In genomic region chr5:177470759-177471536, GRCh38 we compare ENCODE assay signal across 11 cellular contexts. TPM values are rescaled to one million over a fixed set of nuclear protein-coding genes. Genes with fewer than 3 reads are reported as not detected.
DNase-seq lines count a peak whose midpoint lies in the region; ATAC-seq and TF ChIP-seq lines count a peak whose summit lies in the region.
"Had no signal": no experiment of that assay in that cellular context is flagged by ENCODE, and none has a peak within 500 bp of the region (broad histone marks: within the 10 kb centered on the region; RNA-seq: fewer than 3 reads in every experiment).

No MANE protein-coding gene starts in this region.

- H3K36me3 Mint-ChIP-seq in MCF 10A (ENCODE audit: insufficient read depth, unreplicated experiment) = peaks cover 17% of the 10 kb centered on the region
- peaks cover 13% of the 10 kb centered on the region for H3K36me3 Mint-ChIP-seq in activated naive CD8-positive, alpha-beta T cell treated with anti-CD3 and anti-CD28 coated beads, Interleukin-2, amount 10 ng/mL, durations not matched to agents 7 days and 5 days
- H3K36me3 Mint-ChIP-seq: activated naive CD4-positive, alpha-beta T cell treated with anti-CD3 and anti-CD28 coated beads, Interleukin-2, amount 50 U/mL, for 72 hours had no signal

- TF ChIP-seq CTCF in MCF 10A (IDR thresholded peaks at IDR 0.05; ENCODE audit: unreplicated experiment) (no peak), breast epithelium (IDR thresholded peaks at IDR 0.05) (no peak), tibial nerve (IDR thresholded peaks at IDR 0.05) (no peak)

- peak overlapping the region; percentile 39 for H3K27ac Mint-ChIP-seq in MCF 10A (ENCODE audit: low read depth, unreplicated experiment)
- H3K27ac Mint-ChIP-seq in activated naive CD8-positive, alpha-beta T cell treated with anti-CD3 and anti-CD28 coated beads, Interleukin-2, amount 10 ng/mL, durations not matched to agents 7 days and 5 days = peak overlapping the region; percentile 85
- H3K27ac Mint-ChIP-seq: T-helper 1 cell treated with Interleukin-12 subunit alpha and Interleukin-12 subunit beta and Interleukin-4 antibody, amounts not matched to agents 30 μg/mL and 1 μg/mL, for 36 hours had no signal

- 78 to 80% methylated on average over 9 to 10 of the region's 10 CpGs for WGBS in tibial nerve, 2 donors

- intact Hi-C loops in MCF 10A (cut with micrococcal nuclease) (no loop called here), breast epithelium (cut with DNase I; ENCODE audit: low total_unique reads) (no loop called here)

- peak overlapping the region in 1 of 3 donors; percentile 96 for H3K4me3 ChIP-seq in breast epithelium
- peak overlapping the region; percentile 96; the same call in 1 of the 2 replicates for H3K4me3 ChIP-seq in iPS-20b (ENCODE audit: low read length)
- H3K4me3 ChIP-seq in tibial nerve = no peak overlapping the region

- no peak for ATAC-seq in activated naive CD8-positive, alpha-beta T cell treated with anti-CD3 and anti-CD28 coated beads, Interleukin-2, amount 10 ng/mL, durations not matched to agents 7 days and 5 days (ENCODE audit: low read depth)
- no peak for ATAC-seq in HG03108 (IDR thresholded peaks at IDR 0.05; ENCODE audit: unreplicated experiment)
- no peak for ATAC-seq in GM19395 (IDR thresholded peaks at IDR 0.05; ENCODE audit: unreplicated experiment)

- no peaks in the 10 kb centered on the region for H3K36me3 ChIP-seq in breast epithelium
- peaks cover 63% of the 10 kb centered on the region for H3K36me3 ChIP-seq in iPS-20b (ENCODE audit: insufficient read depth, low read depth, low read length)
- H3K36me3 ChIP-seq in tibial nerve = peaks cover 0 to 26% (median 4%) of the 10 kb centered on the region in 3 donors

- no peaks in the 10 kb centered on the region for H3K9me3 Mint-ChIP-seq in MCF 10A (ENCODE audit: unreplicated experiment)
- H3K9me3 Mint-ChIP-seq in activated naive CD8-positive, alpha-beta T cell treated with anti-CD3 and anti-CD28 coated beads, Interleukin-2, amount 10 ng/mL, durations not matched to agents 7 days and 5 days = no peaks in the 10 kb centered on the region
- H3K9me3 Mint-ChIP-seq: activated naive CD4-positive, alpha-beta T cell treated with anti-CD3 and anti-CD28 coated beads, Interleukin-2, amount 50 U/mL, for 72 hours; T-helper 1 cell treated with Interleukin-12 subunit alpha and Interleukin-12 subunit beta and Interleukin-4 antibody, amounts not matched to agents 30 μg/mL and 1 μg/mL, for 36 hours had no signal

- no peak for TF ChIP-seq EP300 in tibial nerve (IDR thresholded peaks at IDR 0.05)

- no peak for DNase-seq in MCF 10A (ENCODE audit: unreplicated experiment)
- no peak for DNase-seq in breast epithelium (ENCODE audit: low spot score in 2 of 2)
- no peak for DNase-seq in activated naive CD8-positive, alpha-beta T cell treated with anti-CD3 and anti-CD28 coated beads, Interleukin-2, amount 10 ng/mL, durations not matched to agents 7 days and 5 days
- DNase-seq in tibial nerve (ENCODE audit: low spot score in 2 of 2) = no peak
- no peak for DNase-seq in T-helper 2 cell
- DNase-seq: NCI-H1694 had no signal

- POLR2A ChIA-PET in MCF 10A (lab: Yijun Ruan, JAX) = interaction anchor here (2.8 kb wide), 1 partner anchor 26 kb away, joined by 14 read pairs; the partner anchor contains the start of gene PDLIM7
- POLR2A ChIA-PET in activated naive CD8-positive, alpha-beta T cell treated with anti-CD3 and anti-CD28 coated beads, Interleukin-2, amount 10 ng/mL, durations not matched to agents 7 days and 5 days (lab: Charles Lee) = interaction anchor here (0.6 to 4.0 kb wide), 21 partner anchors 8 to 129 kb away, joined by 3 to 34 read pairs (median 4); partner anchors contain the start of genes B4GALT7, LMAN2, PDLIM7 and PRR7

- BruUV-seq in MCF 10A (replicated peaks; lab: Mats Ljungman, UMichigan) = TSS peak; percentile 10

- H3K4me1 ChIP-seq in breast epithelium (peaks cover 8 to 14% of the 10 kb centered on the region in 2 donors), iPS-20b (ENCODE audit: insufficient read depth, low read length) (peaks cover 34% of the 10 kb centered on the region), tibial nerve (peaks cover 0 to 62% (median 23%) of the 10 kb centered on the region in 4 donors)

- CTCF ChIA-PET in MCF 10A (lab: Yijun Ruan, JAX) = interaction anchor here (0.6 to 5.9 kb wide), 6 partner anchors 14 to 102 kb away, joined by 4 to 65 read pairs (median 10); partner anchors contain the start of gene PDLIM7

- no peak for TF ChIP-seq POLR2A in breast epithelium (IDR thresholded peaks at IDR 0.05)
- no peak for TF ChIP-seq POLR2A in tibial nerve (IDR thresholded peaks at IDR 0.05)

- H3K4me1 Mint-ChIP-seq in MCF 10A (ENCODE audit: insufficient read depth, unreplicated experiment) = peaks cover 46% of the 10 kb centered on the region
- peaks cover 46% of the 10 kb centered on the region for H3K4me1 Mint-ChIP-seq in activated naive CD8-positive, alpha-beta T cell treated with anti-CD3 and anti-CD28 coated beads, Interleukin-2, amount 10 ng/mL, durations not matched to agents 7 days and 5 days

- no peaks in the 10 kb centered on the region for H3K9me3 ChIP-seq in breast epithelium
- no peaks in the 10 kb centered on the region for H3K9me3 ChIP-seq in iPS-20b (ENCODE audit: insufficient read depth, low read depth, low read length)
- H3K9me3 ChIP-seq in tibial nerve = no peaks in the 10 kb centered on the region

- H3K27me3 Mint-ChIP-seq in MCF 10A (ENCODE audit: insufficient read depth, unreplicated experiment) = no peaks in the 10 kb centered on the region
- no peaks in the 10 kb centered on the region for H3K27me3 Mint-ChIP-seq in activated naive CD8-positive, alpha-beta T cell treated with anti-CD3 and anti-CD28 coated beads, Interleukin-2, amount 10 ng/mL, durations not matched to agents 7 days and 5 days

- H3K9ac ChIP-seq in iPS-20b (ENCODE audit: low read depth, low read length) = peak overlapping the region; percentile 98

- peak overlapping the region in 1 of 2 donors; percentile 77 for H3K27ac ChIP-seq in breast epithelium
- peak overlapping the region; percentile 46 for H3K27ac ChIP-seq in iPS-20b (ENCODE audit: low read length)
- H3K27ac ChIP-seq in tibial nerve = peak overlapping the region in 3 of 4 donors; percentile 12 to 97 (median 93)

- H3K4me3 Mint-ChIP-seq in MCF 10A (ENCODE audit: unreplicated experiment) = peak overlapping the region; percentile 74
- H3K4me3 Mint-ChIP-seq in activated naive CD8-positive, alpha-beta T cell treated with anti-CD3 and anti-CD28 coated beads, Interleukin-2, amount 10 ng/mL, durations not matched to agents 7 days and 5 days = peak overlapping the region; percentile 83
- H3K4me3 Mint-ChIP-seq: T-helper 1 cell treated with Interleukin-12 subunit alpha and Interleukin-12 subunit beta and Interleukin-4 antibody, amounts not matched to agents 30 μg/mL and 1 μg/mL, for 36 hours had no signal

- H3K27me3 ChIP-seq in breast epithelium (no peaks in the 10 kb centered on the region), iPS-20b (ENCODE audit: insufficient read depth, low read length) (no peaks in the 10 kb centered on the region), tibial nerve (no peaks in the 10 kb centered on the region)

RNA-seq across cellular contexts. Expression of gene DBN1, which starts 2.5 kb away (rescaled TPM):
- total RNA-seq in MCF 10A (2022) = 149 and 165 TPM in 2 replicates
- 10 to 100 TPM; 30.7 to 94.6 (median 61.3) TPM for total RNA-seq in breast epithelium
- total RNA-seq in activated naive CD8-positive, alpha-beta T cell treated with anti-CD3 and anti-CD28 coated beads, Interleukin-2, amount 10 ng/mL, durations not matched to agents 7 days and 5 days = 10 to 100 TPM; 82.5 to 87.0 TPM
- total RNA-seq in tibial nerve = 100 to 1,000 TPM in 3 of 4 donors, 10 to 100 TPM in 1; 89.8 to 139 (median 111) TPM

RNA-seq across cellular contexts. Expression of gene PRR7, which starts 24.3 kb away (rescaled TPM):
- total RNA-seq in MCF 10A (2022) = 15.0 and 23.2 TPM in 2 replicates
- total RNA-seq in breast epithelium = 1 to 10 TPM in 2 of 3 donors, under 1 TPM in 1; 0.48 to 2.0 (median 1.3) TPM
- 10 to 100 TPM; 10.0 to 10.6 TPM for total RNA-seq in activated naive CD8-positive, alpha-beta T cell treated with anti-CD3 and anti-CD28 coated beads, Interleukin-2, amount 10 ng/mL, durations not matched to agents 7 days and 5 days
- 10 to 100 TPM in 1 of 4 donors, 1 to 10 TPM in 3; 5.1 to 11.2 (median 7.5) TPM for total RNA-seq in tibial nerve

RNA-seq across cellular contexts. Expression of gene PDLIM7, which starts 26.5 kb away (rescaled TPM):
- 164 and 257 TPM in 2 replicates for total RNA-seq in MCF 10A (2022)
- total RNA-seq in breast epithelium = 10 to 100 TPM; 17.1 to 61.9 (median 42.6) TPM
- total RNA-seq in activated naive CD8-positive, alpha-beta T cell treated with anti-CD3 and anti-CD28 coated beads, Interleukin-2, amount 10 ng/mL, durations not matched to agents 7 days and 5 days = 10 to 100 TPM; 51.6 to 60.6 TPM
- 100 to 1,000 TPM in 1 of 4 donors, 10 to 100 TPM in 3; 78.0 to 138 (median 89.9) TPM for total RNA-seq in tibial nerve

RNA-seq across cellular contexts. Expression of gene DOK3, which starts 38.7 kb away (rescaled TPM):
- total RNA-seq in MCF 10A (2022) = 5.4 and 6.0 TPM in 2 replicates
- 1 to 10 TPM; 1.6 to 7.2 (median 6.6) TPM for total RNA-seq in breast epithelium
- total RNA-seq in activated naive CD8-positive, alpha-beta T cell treated with anti-CD3 and anti-CD28 coated beads, Interleukin-2, amount 10 ng/mL, durations not matched to agents 7 days and 5 days = 1 to 10 TPM; 3.7 to 6.0 TPM
- total RNA-seq in tibial nerve = 10 to 100 TPM in 3 of 4 donors, 1 to 10 TPM in 1; 7.8 to 20.1 (median 11.5) TPM

RNA-seq across cellular contexts. Expression of gene GRK6, which starts 44.5 kb away (rescaled TPM):
- 45.2 and 52.0 TPM in 2 replicates for total RNA-seq in MCF 10A (2022)
- total RNA-seq in breast epithelium = 10 to 100 TPM; 21.3 to 25.0 (median 22.1) TPM
- 100 to 1,000 TPM; 181 to 186 TPM for total RNA-seq in activated naive CD8-positive, alpha-beta T cell treated with anti-CD3 and anti-CD28 coated beads, Interleukin-2, amount 10 ng/mL, durations not matched to agents 7 days and 5 days
- total RNA-seq in tibial nerve = 10 to 100 TPM; 19.4 to 26.4 (median 23.2) TPM
